Comparison of ENCODE assay signal across 13 cellular contexts in genomic region chr17:67095281-67095680, GRCh38. TPM values are rescaled to one million over a fixed set of nuclear protein-coding genes. Genes with fewer than 3 reads are reported as not detected.
DNase-seq lines count a peak whose midpoint lies in the region; ATAC-seq and TF ChIP-seq lines count a peak whose summit lies in the region.
"Not testable (repeated sequence)": the region's sequence is repeated elsewhere in the genome, so short reads cannot be mapped to it uniquely, and the experiment has no call there.
"Had no signal": no experiment of that assay in that cellular context is flagged by ENCODE, and none has a peak within 500 bp of the region (broad histone marks: within the 10 kb centered on the region; RNA-seq: fewer than 3 reads in every experiment).

No MANE protein-coding gene starts in this region.

- CTCF ChIA-PET in IMR-90 (lab: Yijun Ruan, JAX): not testable (repeated sequence)

- H4K91ac ChIP-seq in IMR-90 (ENCODE audit: insufficient read depth, low read depth, low read length); trophoblast cell (ENCODE audit: low read depth, low read length): not testable (repeated sequence)

- not testable (repeated sequence) for H2BK12ac ChIP-seq in trophoblast cell (ENCODE audit: low read length)

- H3K4ac ChIP-seq in IMR-90 (ENCODE audit: low read depth, low read length); trophoblast cell (ENCODE audit: low read depth, low read length): not testable (repeated sequence)

- H2BK20ac ChIP-seq in IMR-90 (ENCODE audit: low read depth, low read length): not testable (repeated sequence)

- not testable (repeated sequence) for BruUV-seq in IMR-90 (replicated peaks; lab: Mats Ljungman, UMichigan)

- H3K79me2 ChIP-seq in trophoblast cell (ENCODE audit: control insufficient read depth, insufficient read depth, low read length, poor library complexity): not testable (repeated sequence)

- dilution Hi-C loops in IMR-90 (cut with HindIII; ENCODE audit: low sequenced_read_pairs, unreplicated experiment): not testable (repeated sequence)

- H3K27me3 ChIP-seq in IMR-90 (ENCODE audit: control insufficient read depth, insufficient read depth, low read length); kidney epithelial cell (ENCODE audit: control insufficient read depth, insufficient read depth, low read length); trophoblast cell (ENCODE audit: insufficient read depth, low read length): not testable (repeated sequence)

- H2BK120ac ChIP-seq in IMR-90 (ENCODE audit: low read depth, low read length); trophoblast cell (ENCODE audit: insufficient read depth, low read length, poor library complexity): not testable (repeated sequence)

- H3K4me3 ChIP-seq in IMR-90 (ENCODE audit: insufficient read depth, low read depth, low read length); kidney epithelial cell (ENCODE audit: low read depth, low read length); trophoblast cell (ENCODE audit: low read depth, low read length): not testable (repeated sequence)

- not testable (repeated sequence) for TF ChIP-seq POLR2A in IMR-90 (IDR thresholded peaks at IDR 0.05; ENCODE audit: low read depth, low read length)

- not testable (repeated sequence) for H3K4me1 ChIP-seq in IMR-90 (ENCODE audit: control insufficient read depth, insufficient read depth, low read length); trophoblast cell (ENCODE audit: control insufficient read depth in 1 of 2, insufficient read depth in 2 of 2, low read length in 2 of 2)

- not testable (repeated sequence) for H4K12ac ChIP-seq in trophoblast cell (ENCODE audit: low read depth, low read length)

- not testable (repeated sequence) for H3K18ac ChIP-seq in IMR-90 (ENCODE audit: low read depth, low read length); trophoblast cell (ENCODE audit: low read length)

- H3K23ac ChIP-seq in IMR-90 (ENCODE audit: low read depth, low read length); trophoblast cell (ENCODE audit: low read length): not testable (repeated sequence)

- not testable (repeated sequence) for H3K14ac ChIP-seq in IMR-90 (replicated peaks; ENCODE audit: low read depth, low read length); trophoblast cell (ENCODE audit: low read length)

- not testable (repeated sequence) for H3K9me3 ChIP-seq in IMR-90 (ENCODE audit: control insufficient read depth, insufficient read depth, low read length); trophoblast cell (ENCODE audit: insufficient read depth, low read depth, low read length)

- H2BK5ac ChIP-seq in IMR-90 (ENCODE audit: low read depth, low read length, poor library complexity, severe bottlenecking); trophoblast cell (ENCODE audit: low read depth, low read length, poor library complexity): not testable (repeated sequence)

- not testable (repeated sequence) for H4K20me1 ChIP-seq in IMR-90 (ENCODE audit: insufficient read depth, low read length)

- not testable (repeated sequence) for H2AK9ac ChIP-seq in IMR-90 (replicated peaks; ENCODE audit: low read depth, low read length, poor library complexity)

- not testable (repeated sequence) for TF ChIP-seq CTCF in IMR-90 (conservative IDR thresholded peaks at IDR 0.05; ENCODE audit: low read depth, low read length); kidney epithelial cell (IDR thresholded peaks at IDR 0.05; ENCODE audit: insufficient read depth, low read length, poor library complexity, severe bottlenecking)

- not testable (repeated sequence) for H3K27ac ChIP-seq in IMR-90 (ENCODE audit: insufficient read depth, low read length); trophoblast cell (ENCODE audit: low read depth, low read length)

- H4K8ac ChIP-seq in IMR-90 (ENCODE audit: low read depth in 2 of 2, low read length in 2 of 2); trophoblast cell (ENCODE audit: low read depth, low read length): not testable (repeated sequence)

- peak; percentile 49 for ATAC-seq in IMR-90 (ENCODE audit: low read depth)

- intact Hi-C loops in IMR-90 (cut with micrococcal nuclease): not testable (repeated sequence)

- not testable (repeated sequence) for H2AFZ ChIP-seq in IMR-90 (replicated peaks; ENCODE audit: low read length, poor library complexity); trophoblast cell (ENCODE audit: insufficient read depth, low read length, poor library complexity)

- POLR2A ChIA-PET in IMR-90 (lab: Charles Lee; ENCODE audit: unreplicated experiment): not testable (repeated sequence)

- not testable (repeated sequence) for H2BK15ac ChIP-seq in IMR-90 (ENCODE audit: low read depth, low read length)

- TF ChIP-seq RAD21 in IMR-90 (IDR thresholded peaks at IDR 0.05; ENCODE audit: low read length): not testable (repeated sequence)

- not testable (repeated sequence) for H3K4me2 ChIP-seq in IMR-90 (ENCODE audit: low read depth, low read length); trophoblast cell (ENCODE audit: low read length)

- not testable (repeated sequence) for H2AK5ac ChIP-seq in IMR-90 (ENCODE audit: low read depth, low read length); trophoblast cell (ENCODE audit: low read length)

- not testable (repeated sequence) for H3K36me3 ChIP-seq in IMR-90 (ENCODE audit: control insufficient read depth, insufficient read depth, low read length); kidney epithelial cell (ENCODE audit: control insufficient read depth, insufficient read depth, low read length); trophoblast cell (ENCODE audit: control insufficient read depth in 1 of 2, insufficient read depth in 2 of 2, low read length in 2 of 2)

- not testable (repeated sequence) for H3K9ac ChIP-seq in IMR-90 (ENCODE audit: low read depth, low read length); trophoblast cell (ENCODE audit: low read length)

- not testable (repeated sequence) for H3K9me1 ChIP-seq in IMR-90 (ENCODE audit: insufficient read depth, low read length)

- peak; percentile 59 for DNase-seq in EH (ENCODE audit: low read depth)
- peak; percentile 81 for DNase-seq in IMR-90
- DNase-seq in SKM-1 treated with dmso at 0.1 percent for 144 hours (lab: John Stamatoyannopoulos, UW; ENCODE audit: unreplicated experiment): peak; percentile 1
- DNase-seq in amniotic epithelial cell (ENCODE audit: low read depth): peak; percentile 91
- DNase-seq in dermis blood vessel endothelial cell: peak; percentile 7
- DNase-seq in kidney epithelial cell (ENCODE audit: low read depth): peak; percentile 37
- peak; percentile 81 to 89 for DNase-seq in trophoblast cell

- not testable (repeated sequence) for H3K56ac ChIP-seq in IMR-90 (ENCODE audit: extremely low read depth, insufficient read depth, low read length)

- 14% methylated on average over 1 of the region's 1 CpG; no CpG with 5 or more reads in 1 of the 2 experiments for WGBS in IMR-90 (ENCODE audit: extremely low coverage in 2 of 2, insufficient read length in 1 of 2), 2 experiments
- no CpG with 5 or more reads among the region's 1 CpG for WGBS in trophoblast cell (ENCODE audit: extremely low coverage, insufficient coverage, insufficient read length)

- H3K79me1 ChIP-seq in IMR-90 (ENCODE audit: low read depth in 1 of 2, low read length in 2 of 2): peaks cover 16 to 41% of the 10 kb centered on the region in 2 experiments
- not testable (repeated sequence) for H3K79me1 ChIP-seq in trophoblast cell (ENCODE audit: low read length)

- not testable (repeated sequence) for H4K5ac ChIP-seq in IMR-90 (ENCODE audit: low read depth, low read length)

- in situ Hi-C loops in IMR-90 (cut with MboI; ENCODE audit: low sequenced_read_pairs): not testable (repeated sequence)

TF ChIP-seq in IMR-90, 13 proteins besides CTCF, POLR2A, EP300 and RAD21:
- TF ChIP-seq CEBPB (IDR thresholded peaks at IDR 0.05; ENCODE audit: low read depth, low read length) (peak; percentile 90), FOS (IDR thresholded peaks at IDR 0.05; ENCODE audit: low read depth, low read length) (peak; percentile 70)

RNA-seq across cellular contexts. Expression of gene CACNG1, which starts 50.9 kb away (rescaled TPM):
- not detected in 2 replicates for total RNA-seq in IMR-90 (2012; rRNA removed)
- not detected in 2 replicates for polyA plus RNA-seq in IMR-90 (2012; rRNA removed)
- not detected in 2 replicates for polyA plus RNA-seq in IMR-90 (2012; cell fraction: cytosol; rRNA removed)
- polyA plus RNA-seq in IMR-90 (2012; cell fraction: nucleus; rRNA removed; ENCODE audit: low replicate concordance): not detected in 2 replicates
- total RNA-seq in dermis blood vessel endothelial cell: not detected in 2 replicates
- total RNA-seq in kidney epithelial cell: not detected in 2 replicates
- 0.25 and 0.36 TPM in 2 replicates for polyA plus RNA-seq in trophoblast cell (2013)
- total RNA-seq: ascending aorta, H1, right atrium auricular region, Right ventricle myocardium superior, T-cell, thyroid gland had no signal
- polyA plus RNA-seq: H1 had no signal

Comparison
In these comparisons a context has a peak if more than half of its experiments do, and no peak if none do; other contexts are left out.
1. DNase-seq: peak in every context shown above with its lines; median percentile 91 in amniotic epithelial cell; 85 in trophoblast cell; 81 in IMR-90; 59 in EH; 37 in kidney epithelial cell; 7 in dermis blood vessel endothelial cell; 1 in SKM-1 treated with dmso at 0.1 percent for 144 hours.